In genomic region chr22:23837496-23837859, GRCh38 we compare ENCODE assay signal across 10 cellular contexts. TPM values are rescaled to one million over a fixed set of nuclear protein-coding genes. Genes with fewer than 3 reads are reported as not detected.
A peak's percentile ranks its signal among the peaks of the same experiment; 100 is the strongest.
DNase-seq lines count a peak whose midpoint lies in the region; ATAC-seq and TF ChIP-seq lines count a peak whose summit lies in the region.
"Had no signal": no experiment of that assay in that cellular context is flagged by ENCODE, and none has a peak within 500 bp of the region (broad histone marks: within the 10 kb centered on the region; RNA-seq: fewer than 3 reads in every experiment).

No MANE protein-coding gene starts in this region.

- intact Hi-C loops in Calu3 (cut with micrococcal nuclease; ENCODE audit: unreplicated experiment) = loop anchor here (10.0 kb wide), 1 partner anchor 53 kb away; the partner anchor contains the start of gene SMARCB1

- H3K9me3 Mint-ChIP-seq in Calu3 (ENCODE audit: low read depth, unreplicated experiment) (no peaks in the 10 kb centered on the region), T-cell (no peaks in the 10 kb centered on the region)

- H3K4me1 ChIP-seq in iPS-20b (ENCODE audit: insufficient read depth, low read length) = no peaks in the 10 kb centered on the region

- DNase-seq in Calu3 (no peak), T-cell (no peak), GM10248 (ENCODE audit: extremely low spot score) (no peak), anterior cingulate cortex (lab: John Stamatoyannopoulos, UW) (no peak), GM20000 (ENCODE audit: low spot score) (no peak)
- DNase-seq: activated effector memory CD4-positive, alpha-beta T cell treated with anti-CD3 and anti-CD28 coated beads, Interleukin-2, amount 50 U/mL, for 16 hours; cortex of kidney had no signal

- H3K36me3 ChIP-seq in iPS-20b (ENCODE audit: insufficient read depth, low read depth, low read length) = peaks cover 37% of the 10 kb centered on the region

- ATAC-seq in T-cell (replicated peaks in 1 of 4) = no peak
- no peak for ATAC-seq in esophagus mucosa

- H3K27ac ChIP-seq in 22Rv1 (peak overlapping the region; percentile 72), iPS-20b (ENCODE audit: low read length) (no peak overlapping the region)

- peaks cover 44% of the 10 kb centered on the region for H3K27me3 Mint-ChIP-seq in Calu3 (ENCODE audit: unreplicated experiment)
- no peaks in the 10 kb centered on the region for H3K27me3 Mint-ChIP-seq in T-cell

- H3K27ac Mint-ChIP-seq in Calu3 (ENCODE audit: unreplicated experiment) = peak overlapping the region; percentile 92
- H3K27ac Mint-ChIP-seq in T-cell = peak overlapping the region in 1 of 2 donors; percentile 59

- CTCF ChIA-PET in Calu3 (lab: Charles Lee) (no interaction called here), T-cell (lab: Charles Lee) (no interaction called here), GM10248 (lab: Yijun Ruan, JAX) (interaction anchor here (1.2 to 4.0 kb wide), 4 partner anchors 11 to 20 kb away, joined by 3 to 22 read pairs (median 5); partner anchors contain the start of gene SLC2A11)

- peak overlapping the region; percentile 81 for H3K4me3 Mint-ChIP-seq in Calu3 (ENCODE audit: low read depth, unreplicated experiment)
- H3K4me3 Mint-ChIP-seq in T-cell = peak overlapping the region; percentile 87 to 95 (median 89)

- BruUV-seq in Calu3 (replicated peaks; lab: Mats Ljungman, UMichigan) = no TSS peak

- no peak overlapping the region; the same call in 1 of the 2 replicates for H3K9ac ChIP-seq in iPS-20b (ENCODE audit: low read depth, low read length)

- peaks cover 23% of the 10 kb centered on the region for H3K4me1 Mint-ChIP-seq in Calu3 (ENCODE audit: low read depth, unreplicated experiment)
- H3K4me1 Mint-ChIP-seq in T-cell = peaks cover 15 to 24% (median 21%) of the 10 kb centered on the region in 3 donors

- H3K4me3 ChIP-seq in iPS-20b (ENCODE audit: low read length) = peak overlapping the region; percentile 77; the same call in 1 of the 2 replicates

- POLR2A ChIA-PET in T-cell (lab: Charles Lee) = no interaction called here
- POLR2A ChIA-PET in GM10248 (lab: Yijun Ruan, JAX) = no interaction called here

- peaks cover 20% of the 10 kb centered on the region for H3K27me3 ChIP-seq in iPS-20b (ENCODE audit: insufficient read depth, low read length)

- no peak for TF ChIP-seq CTCF in 22Rv1 (IDR thresholded peaks at IDR 0.05)
- no peak for TF ChIP-seq CTCF in Calu3 (IDR thresholded peaks at IDR 0.05; ENCODE audit: unreplicated experiment)
- no peak for TF ChIP-seq CTCF in GM10248 (IDR thresholded peaks at IDR 0.05; ENCODE audit: control extremely low read depth, extremely low read depth, low read depth, missing control alignments)
- no peak for TF ChIP-seq CTCF in GM20000 (IDR thresholded peaks at IDR 0.05; ENCODE audit: extremely low read depth, missing control alignments)

- no peaks in the 10 kb centered on the region for H3K9me3 ChIP-seq in iPS-20b (ENCODE audit: insufficient read depth, low read depth, low read length)

- H3K36me3 Mint-ChIP-seq in Calu3 (ENCODE audit: insufficient read depth, unreplicated experiment) (peaks cover 43% of the 10 kb centered on the region), T-cell (peaks cover 2% of the 10 kb centered on the region)

RNA-seq across cellular contexts. Expression of gene DERL3, which starts 1.3 kb away (rescaled TPM):
- 2.9 and 3.7 TPM in 2 replicates for total RNA-seq in Calu3 (2022)
- 1 to 10 TPM; 1.2 to 3.9 (median 2.8) TPM for total RNA-seq in T-cell
- total RNA-seq in esophagus mucosa = 1.5 TPM

RNA-seq across cellular contexts. Expression of gene SLC2A11, which starts 20.2 kb away (rescaled TPM):
- total RNA-seq in Calu3 (2022) (18.9 and 32.8 TPM in 2 replicates), T-cell (10 to 100 TPM; 16.2 to 24.2 (median 18.6) TPM), esophagus mucosa (1.2 TPM)

RNA-seq across cellular contexts. Expression of gene SMARCB1, which starts 50.7 kb away (rescaled TPM):
- total RNA-seq in Calu3 (2022) (88.2 and 88.8 TPM in 2 replicates), T-cell (10 to 100 TPM; 50.2 to 57.7 (median 54.3) TPM), esophagus mucosa (60.3 TPM)

RNA-seq across cellular contexts. Expression of gene MIF, which starts 56.7 kb away (rescaled TPM):
- total RNA-seq in Calu3 (2022) (669 and 679 TPM in 2 replicates), T-cell (100 to 1,000 TPM; 182 to 334 (median 289) TPM), esophagus mucosa (956 TPM)
